Comparison of ENCODE assay signal across 1 cellular context in genomic region chr5:95281211-95281610, GRCh38.
A peak's percentile ranks its signal among the peaks of the same experiment; 100 is the strongest.
TF ChIP-seq lines count a peak whose summit lies in the region.

No MANE protein-coding gene starts in this region.

TF ChIP-seq in WTC11, 78 proteins besides CTCF, POLR2A, EP300 and RAD21 (continued from another document):
- TF ChIP-seq, protein P1, sequence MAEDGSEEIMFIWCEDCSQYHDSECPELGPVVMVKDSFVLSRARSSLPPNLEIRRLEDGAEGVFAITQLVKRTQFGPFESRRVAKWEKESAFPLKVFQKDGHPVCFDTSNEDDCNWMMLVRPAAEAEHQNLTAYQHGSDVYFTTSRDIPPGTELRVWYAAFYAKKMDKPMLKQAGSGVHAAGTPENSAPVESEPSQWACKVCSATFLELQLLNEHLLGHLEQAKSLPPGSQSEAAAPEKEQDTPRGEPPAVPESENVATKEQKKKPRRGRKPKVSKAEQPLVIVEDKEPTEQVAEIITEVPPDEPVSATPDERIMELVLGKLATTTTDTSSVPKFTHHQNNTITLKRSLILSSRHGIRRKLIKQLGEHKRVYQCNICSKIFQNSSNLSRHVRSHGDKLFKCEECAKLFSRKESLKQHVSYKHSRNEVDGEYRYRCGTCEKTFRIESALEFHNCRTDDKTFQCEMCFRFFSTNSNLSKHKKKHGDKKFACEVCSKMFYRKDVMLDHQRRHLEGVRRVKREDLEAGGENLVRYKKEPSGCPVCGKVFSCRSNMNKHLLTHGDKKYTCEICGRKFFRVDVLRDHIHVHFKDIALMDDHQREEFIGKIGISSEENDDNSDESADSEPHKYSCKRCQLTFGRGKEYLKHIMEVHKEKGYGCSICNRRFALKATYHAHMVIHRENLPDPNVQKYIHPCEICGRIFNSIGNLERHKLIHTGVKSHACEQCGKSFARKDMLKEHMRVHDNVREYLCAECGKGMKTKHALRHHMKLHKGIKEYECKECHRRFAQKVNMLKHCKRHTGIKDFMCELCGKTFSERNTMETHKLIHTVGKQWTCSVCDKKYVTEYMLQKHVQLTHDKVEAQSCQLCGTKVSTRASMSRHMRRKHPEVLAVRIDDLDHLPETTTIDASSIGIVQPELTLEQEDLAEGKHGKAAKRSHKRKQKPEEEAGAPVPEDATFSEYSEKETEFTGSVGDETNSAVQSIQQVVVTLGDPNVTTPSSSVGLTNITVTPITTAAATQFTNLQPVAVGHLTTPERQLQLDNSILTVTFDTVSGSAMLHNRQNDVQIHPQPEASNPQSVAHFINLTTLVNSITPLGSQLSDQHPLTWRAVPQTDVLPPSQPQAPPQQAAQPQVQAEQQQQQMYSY (CRISPR knock-in tag; IDR thresholded peaks at IDR 0.05) = peak; percentile 98
